ENCODE assay signal across 9 cellular contexts in the genomic region with DNA sequence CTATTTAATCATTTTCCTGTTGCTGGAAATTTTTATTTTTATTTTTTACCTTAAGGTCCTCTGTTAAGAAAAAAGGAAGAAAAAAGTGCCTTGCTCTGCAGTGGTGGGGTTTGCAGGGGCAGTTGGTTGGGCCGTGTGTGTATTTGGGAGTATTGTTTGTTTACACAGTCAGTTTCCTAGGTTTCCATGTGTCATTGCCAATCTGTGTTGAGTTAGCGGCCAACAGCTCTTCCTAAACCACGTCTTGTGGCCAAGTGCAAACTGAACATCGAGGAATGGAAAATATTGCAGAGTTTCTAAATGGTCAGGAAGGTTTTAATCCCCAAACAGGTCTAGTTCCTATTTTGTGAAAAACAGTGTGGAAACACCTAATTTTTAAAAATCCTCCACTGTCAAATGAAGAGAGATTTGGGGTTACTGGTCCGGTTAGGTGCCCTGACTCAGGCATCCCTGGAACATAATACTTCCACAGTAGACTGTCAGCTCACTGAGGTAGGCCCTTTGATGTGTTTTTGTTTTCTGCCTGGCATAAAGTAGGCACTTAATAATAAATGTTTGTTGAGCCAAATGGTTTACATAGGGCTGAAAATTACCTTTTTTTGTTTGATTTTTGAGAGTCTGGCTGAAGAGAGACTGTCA. TPM values are rescaled to one million over a fixed set of nuclear protein-coding genes. Genes with fewer than 3 reads are reported as not detected.
A peak's percentile ranks its signal among the peaks of the same experiment; 100 is the strongest.
DNase-seq lines count a peak whose midpoint lies in the region; ATAC-seq and TF ChIP-seq lines count a peak whose summit lies in the region.
"Had no signal": no experiment of that assay in that cellular context is flagged by ENCODE, and none has a peak within 500 bp of the region (broad histone marks: within the 10 kb centered on the region; RNA-seq: fewer than 3 reads in every experiment).

No MANE protein-coding gene starts in this region.

- no peaks in the 10 kb centered on the region for H3K9me3 ChIP-seq in osteoblast (ENCODE audit: low read depth, low read length)

- no peak overlapping the region for H2AFZ ChIP-seq in osteoblast (ENCODE audit: low read length)

- no peaks in the 10 kb centered on the region for H3K79me2 ChIP-seq in osteoblast (ENCODE audit: insufficient read depth, low read length)

- no peak overlapping the region for H3K4me3 Mint-ChIP-seq in activated CD8-positive, alpha-beta memory T cell treated with anti-CD3 and anti-CD28 coated beads, Interleukin-2, amount 10 ng/mL, durations not matched to agents 7 days and 5 days
- H3K4me3 Mint-ChIP-seq: stimulated activated memory B cell treated with anti-CD40 and anti-IgM and Interleukin-4, amounts not matched to agents 10 μg/mL and 1 μg/mL and 100 μg/mL, for 72 hours had no signal

- ATAC-seq in activated CD8-positive, alpha-beta memory T cell treated with anti-CD3 and anti-CD28 coated beads, Interleukin-2, amount 10 ng/mL, durations not matched to agents 7 days and 5 days = no peak
- ATAC-seq in HG03521 (IDR thresholded peaks at IDR 0.05; ENCODE audit: unreplicated experiment) (no peak), HG03280 (IDR thresholded peaks at IDR 0.05; ENCODE audit: unreplicated experiment) (no peak), GM21360 (IDR thresholded peaks at IDR 0.05; ENCODE audit: unreplicated experiment) (no peak)
- ATAC-seq: stimulated activated memory B cell treated with anti-CD40 and anti-IgM and Interleukin-4, amounts not matched to agents 10 μg/mL and 1 μg/mL and 100 μg/mL, for 72 hours had no signal

- H3K27ac Mint-ChIP-seq in activated CD8-positive, alpha-beta memory T cell treated with anti-CD3 and anti-CD28 coated beads, Interleukin-2, amount 10 ng/mL, durations not matched to agents 7 days and 5 days = no peak overlapping the region
- H3K27ac Mint-ChIP-seq: stimulated activated memory B cell treated with anti-CD40 and anti-IgM and Interleukin-4, amounts not matched to agents 10 μg/mL and 1 μg/mL and 100 μg/mL, for 72 hours had no signal

- peaks cover 22% of the 10 kb centered on the region for H3K4me1 ChIP-seq in osteoblast (ENCODE audit: insufficient read depth, low read length)

- no peak overlapping the region for H3K4me3 ChIP-seq in osteoblast (ENCODE audit: insufficient read depth, low read length)

- H4K20me1 ChIP-seq in osteoblast (ENCODE audit: insufficient read depth, low read length) = no peaks in the 10 kb centered on the region

- CTCF ChIA-PET in activated CD8-positive, alpha-beta memory T cell treated with anti-CD3 and anti-CD28 coated beads, Interleukin-2, amount 10 ng/mL, durations not matched to agents 7 days and 5 days (lab: Charles Lee) = no interaction called here

- H3K27ac ChIP-seq in osteoblast (ENCODE audit: low read depth, low read length) = peak overlapping the region; percentile 57

- TF ChIP-seq CTCF in osteoblast (IDR thresholded peaks at IDR 0.05; ENCODE audit: extremely low read depth, low read depth, low read length) = no peak

- H3K4me2 ChIP-seq in osteoblast (ENCODE audit: insufficient read depth, low read length) = peak overlapping the region; percentile 21

- H3K9me3 Mint-ChIP-seq in activated CD8-positive, alpha-beta memory T cell treated with anti-CD3 and anti-CD28 coated beads, Interleukin-2, amount 10 ng/mL, durations not matched to agents 7 days and 5 days (ENCODE audit: low read depth) = no peaks in the 10 kb centered on the region
- H3K9me3 Mint-ChIP-seq: stimulated activated memory B cell treated with anti-CD40 and anti-IgM and Interleukin-4, amounts not matched to agents 10 μg/mL and 1 μg/mL and 100 μg/mL, for 72 hours had no signal

- H3K27me3 ChIP-seq in osteoblast (ENCODE audit: insufficient read depth, low read length) = no peaks in the 10 kb centered on the region

- DNase-seq in DMS53 (lab: John Stamatoyannopoulos, UW) = peak; percentile 90
- peak; percentile 82 for DNase-seq in NCI-H2029 treated with DMSO at 0.1 percent for 48 hours (lab: John Stamatoyannopoulos, UW)
- DNase-seq in dermis microvascular lymphatic vessel endothelial cell (ENCODE audit: low read depth in 2 of 2) = peak; percentile 16 to 66
- peak; percentile 50 for DNase-seq in osteoblast (ENCODE audit: insufficient read length, low spot score, missing footprints)
- no peak for DNase-seq in activated CD8-positive, alpha-beta memory T cell treated with anti-CD3 and anti-CD28 coated beads, Interleukin-2, amount 10 ng/mL, durations not matched to agents 7 days and 5 days

- H3K36me3 ChIP-seq in osteoblast (ENCODE audit: insufficient read depth, low read length) = no peaks in the 10 kb centered on the region

- peaks cover 12% of the 10 kb centered on the region for H3K27me3 Mint-ChIP-seq in activated CD8-positive, alpha-beta memory T cell treated with anti-CD3 and anti-CD28 coated beads, Interleukin-2, amount 10 ng/mL, durations not matched to agents 7 days and 5 days

- H3K36me3 Mint-ChIP-seq in activated CD8-positive, alpha-beta memory T cell treated with anti-CD3 and anti-CD28 coated beads, Interleukin-2, amount 10 ng/mL, durations not matched to agents 7 days and 5 days = no peaks in the 10 kb centered on the region
- H3K36me3 Mint-ChIP-seq: stimulated activated memory B cell treated with anti-CD40 and anti-IgM and Interleukin-4, amounts not matched to agents 10 μg/mL and 1 μg/mL and 100 μg/mL, for 72 hours had no signal

- H3K4me1 Mint-ChIP-seq in activated CD8-positive, alpha-beta memory T cell treated with anti-CD3 and anti-CD28 coated beads, Interleukin-2, amount 10 ng/mL, durations not matched to agents 7 days and 5 days = no peaks in the 10 kb centered on the region
- H3K4me1 Mint-ChIP-seq: stimulated activated memory B cell treated with anti-CD40 and anti-IgM and Interleukin-4, amounts not matched to agents 10 μg/mL and 1 μg/mL and 100 μg/mL, for 72 hours had no signal

RNA-seq across cellular contexts. Expression of a gene that starts 37.0 kb away (rescaled TPM):
- total RNA-seq in dermis microvascular lymphatic vessel endothelial cell (0.89 and 3.1 TPM in 2 replicates), osteoblast (1.4 and 1.5 TPM in 2 replicates)
- total RNA-seq in activated CD8-positive, alpha-beta memory T cell treated with anti-CD3 and anti-CD28 coated beads, Interleukin-2, amount 10 ng/mL, durations not matched to agents 7 days and 5 days = under 1 TPM in 1 of 2 experiments, not detected in 1; 0.12 TPM
